ENCODE assay signal across 2 cellular contexts in the genomic region with DNA sequence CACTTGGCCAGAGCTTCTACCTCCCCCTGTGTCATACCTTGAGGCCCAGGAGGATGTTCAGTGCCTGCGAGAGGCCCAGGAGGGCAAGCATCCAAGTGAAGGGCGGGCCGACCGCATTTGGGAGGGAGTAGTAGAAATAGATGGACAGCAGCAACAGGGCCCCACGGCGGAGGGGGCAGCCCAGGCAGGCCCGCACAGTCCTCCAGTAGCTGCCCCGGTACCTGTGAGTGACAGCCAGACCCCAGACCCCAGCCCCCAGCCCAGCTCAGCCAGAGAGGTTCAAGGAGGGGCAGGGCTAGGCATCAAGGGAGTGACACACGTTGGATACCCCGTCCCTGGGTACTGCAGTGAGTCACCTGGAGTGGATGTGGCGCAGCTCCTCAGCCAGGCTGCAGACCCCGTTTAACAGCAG.
TF ChIP-seq lines count a peak whose summit lies in the region.

No MANE protein-coding gene starts in this region.

TF ChIP-seq in liver, 16 proteins besides CTCF, POLR2A, EP300 and RAD21:
- TF ChIP-seq, protein P1, sequence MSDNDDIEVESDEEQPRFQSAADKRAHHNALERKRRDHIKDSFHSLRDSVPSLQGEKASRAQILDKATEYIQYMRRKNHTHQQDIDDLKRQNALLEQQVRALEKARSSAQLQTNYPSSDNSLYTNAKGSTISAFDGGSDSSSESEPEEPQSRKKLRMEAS (IDR thresholded peaks at IDR 0.05), result no peak

TF ChIP-seq in HepG2, 621 proteins besides CTCF, POLR2A, EP300 and RAD21:
- no peak for TF ChIP-seq GTF2F1 (IDR thresholded peaks at IDR 0.05; ENCODE audit: low read length)
- TF ChIP-seq FIP1L1 (IDR thresholded peaks at IDR 0.05; ENCODE audit: borderline replicate concordance, insufficient read depth, low read depth, low read length), result no peak
- no peak for TF ChIP-seq NR3C1 (CRISPR knock-in tag; IDR thresholded peaks at IDR 0.05)
- no peak for TF ChIP-seq ZNF850 (CRISPR knock-in tag; conservative IDR thresholded peaks at IDR 0.05)
- no peak for TF ChIP-seq ZNF75D (CRISPR knock-in tag; IDR thresholded peaks at IDR 0.05; ENCODE audit: borderline replicate concordance)
- TF ChIP-seq ZNF160 (CRISPR knock-in tag; IDR thresholded peaks at IDR 0.05), result no peak
- TF ChIP-seq, protein P2, sequence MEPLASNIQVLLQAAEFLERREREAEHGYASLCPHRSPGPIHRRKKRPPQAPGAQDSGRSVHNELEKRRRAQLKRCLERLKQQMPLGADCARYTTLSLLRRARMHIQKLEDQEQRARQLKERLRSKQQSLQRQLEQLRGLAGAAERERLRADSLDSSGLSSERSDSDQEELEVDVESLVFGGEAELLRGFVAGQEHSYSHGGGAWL (CRISPR knock-in tag; IDR thresholded peaks at IDR 0.05), result no peak
